In genomic region chr6:150667977-150668716, GRCh38 we compare ENCODE assay signal across 8 cellular contexts.
DNase-seq lines count a peak whose midpoint lies in the region; ATAC-seq and TF ChIP-seq lines count a peak whose summit lies in the region.

No MANE protein-coding gene starts in this region.

- DNase-seq in NCI-H146 treated with DMSO at 0.1 percent for 48 hours (lab: John Stamatoyannopoulos, UW; ENCODE audit: unreplicated experiment) (peak; percentile 63), left lung (peak in 1 of 2 donors; percentile 86), substantia nigra (lab: John Stamatoyannopoulos, UW) (peak in 28 of 49 donors; percentile 6 to 70 (median 40)), COR-L47 (lab: John Stamatoyannopoulos, UW) (no peak), DMS114 treated with DMSO at 0.1 percent for 48 hours (lab: John Stamatoyannopoulos, UW; ENCODE audit: unreplicated experiment) (no peak), WTC11 (ENCODE audit: low spot score) (no peak)

- H3K27ac ChIP-seq in cingulate gyrus (ENCODE audit: low read depth, low read length) (peak overlapping the region; percentile 14), left lung (peak overlapping the region; percentile 73 to 78), substantia nigra (ENCODE audit: low read depth, low read length, poor library complexity, severe bottlenecking) (no peak overlapping the region)

- no peak overlapping the region for H3K27ac Mint-ChIP-seq in WTC11

- H3K4me3 Mint-ChIP-seq in WTC11: no peak overlapping the region

- H3K9me3 ChIP-seq in left lung: no peaks in the 10 kb centered on the region

- peaks cover 11 to 14% of the 10 kb centered on the region in 2 donors for H3K4me1 ChIP-seq in left lung

- no peaks in the 10 kb centered on the region for H3K9me3 Mint-ChIP-seq in WTC11

- CTCF ChIA-PET in WTC11 (lab: Charles Lee): interaction anchor here (0.6 to 1.9 kb wide), 3 partner anchors 18 to 597 kb away, joined by 3 to 6 read pairs (median 3); no protein-coding TSS in a partner anchor

- no peaks in the 10 kb centered on the region for H3K27me3 Mint-ChIP-seq in WTC11 (ENCODE audit: low read depth)

- POLR2A ChIA-PET in WTC11 (lab: Charles Lee): no interaction called here

- no peaks in the 10 kb centered on the region for H3K36me3 ChIP-seq in left lung

- no peaks in the 10 kb centered on the region for H3K4me1 Mint-ChIP-seq in WTC11

- H3K36me3 Mint-ChIP-seq in WTC11: no peaks in the 10 kb centered on the region

- intact Hi-C loops in left lung (cut with DNase I): no loop called here

- TF ChIP-seq CTCF in left lung (IDR thresholded peaks at IDR 0.05) (no peak), WTC11 (IDR thresholded peaks at IDR 0.05) (no peak)

- no peak overlapping the region for H3K4me3 ChIP-seq in left lung

- ATAC-seq in GM19025 (IDR thresholded peaks at IDR 0.05; ENCODE audit: low read depth, unreplicated experiment): peak; percentile 53
- peak; percentile 89 for ATAC-seq in left lung
- no peak for ATAC-seq in WTC11

- H3K27me3 ChIP-seq in left lung: no peaks in the 10 kb centered on the region

TF ChIP-seq in WTC11, 78 proteins besides CTCF, POLR2A, EP300 and RAD21:
- no peak for TF ChIP-seq FOXJ3 (CRISPR knock-in tag; IDR thresholded peaks at IDR 0.05; ENCODE audit: borderline replicate concordance)
- TF ChIP-seq, protein P1, sequence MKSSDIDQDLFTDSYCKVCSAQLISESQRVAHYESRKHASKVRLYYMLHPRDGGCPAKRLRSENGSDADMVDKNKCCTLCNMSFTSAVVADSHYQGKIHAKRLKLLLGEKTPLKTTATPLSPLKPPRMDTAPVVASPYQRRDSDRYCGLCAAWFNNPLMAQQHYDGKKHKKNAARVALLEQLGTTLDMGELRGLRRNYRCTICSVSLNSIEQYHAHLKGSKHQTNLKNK (CRISPR knock-in tag; IDR thresholded peaks at IDR 0.05): no peak
- TF ChIP-seq OVOL2 (CRISPR knock-in tag; IDR thresholded peaks at IDR 0.05; ENCODE audit: borderline replicate concordance): no peak
- TF ChIP-seq USF2 (CRISPR knock-in tag; IDR thresholded peaks at IDR 0.05): no peak
- TF ChIP-seq CDX4 (CRISPR knock-in tag; IDR thresholded peaks at IDR 0.05; ENCODE audit: borderline replicate concordance): no peak
- TF ChIP-seq, protein P2, sequence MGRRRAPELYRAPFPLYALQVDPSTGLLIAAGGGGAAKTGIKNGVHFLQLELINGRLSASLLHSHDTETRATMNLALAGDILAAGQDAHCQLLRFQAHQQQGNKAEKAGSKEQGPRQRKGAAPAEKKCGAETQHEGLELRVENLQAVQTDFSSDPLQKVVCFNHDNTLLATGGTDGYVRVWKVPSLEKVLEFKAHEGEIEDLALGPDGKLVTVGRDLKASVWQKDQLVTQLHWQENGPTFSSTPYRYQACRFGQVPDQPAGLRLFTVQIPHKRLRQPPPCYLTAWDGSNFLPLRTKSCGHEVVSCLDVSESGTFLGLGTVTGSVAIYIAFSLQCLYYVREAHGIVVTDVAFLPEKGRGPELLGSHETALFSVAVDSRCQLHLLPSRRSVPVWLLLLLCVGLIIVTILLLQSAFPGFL (CRISPR knock-in tag; IDR thresholded peaks at IDR 0.05; ENCODE audit: borderline replicate concordance): no peak
- TF ChIP-seq ZNF232 (CRISPR knock-in tag; IDR thresholded peaks at IDR 0.05): no peak
- TF ChIP-seq RORB (CRISPR knock-in tag; IDR thresholded peaks at IDR 0.05): no peak
- no peak for TF ChIP-seq HMGA2 (CRISPR knock-in tag; IDR thresholded peaks at IDR 0.05)
- no peak for TF ChIP-seq ZBTB21 (CRISPR knock-in tag; IDR thresholded peaks at IDR 0.05; ENCODE audit: borderline replicate concordance)
- no peak for TF ChIP-seq ZNF121 (CRISPR knock-in tag; IDR thresholded peaks at IDR 0.05)
- no peak for TF ChIP-seq NR1H2 (CRISPR knock-in tag; IDR thresholded peaks at IDR 0.05)

Comparison
In these comparisons a context has a peak if more than half of its experiments do, and no peak if none do; other contexts are left out.
1. DNase-seq: peak in NCI-H146 treated with DMSO at 0.1 percent for 48 hours (single experiment) and substantia nigra (28 of 49); none in COR-L47 (single experiment), DMS114 treated with DMSO at 0.1 percent for 48 hours (single experiment) and WTC11 (single experiment).